In genomic region chr14:67630938-67631337, GRCh38 we compare ENCODE assay signal across 9 cellular contexts.
"Had no signal": no experiment of that assay in that cellular context is flagged by ENCODE, and none has a peak within 500 bp of the region (broad histone marks: within the 10 kb centered on the region; RNA-seq: fewer than 3 reads in every experiment).

No MANE protein-coding gene starts in this region.

- H3K36me3 ChIP-seq: HAP-1 had no signal

- H3K9me3 ChIP-seq: HAP-1 had no signal

- H3K9ac ChIP-seq: GM23248 had no signal

- H3K4me3 ChIP-seq: GM23248, HAP-1, K562 had no signal

- H3K4me3 Mint-ChIP-seq: HFFc6 had no signal

- H3K4me1 ChIP-seq: HAP-1 had no signal

- H3K9me3 Mint-ChIP-seq: HFFc6 had no signal

- DNase-seq: GM23248, GOT3, H7, HFFc6, IMR-90, KG1 had no signal

- H2AFZ ChIP-seq: GM23248 had no signal

- FAIRE-seq: K562 had no signal

- H3K27ac ChIP-seq: GM23248 had no signal

- H3K27ac Mint-ChIP-seq: HFFc6 had no signal

- ATAC-seq: HCT116, K562 had no signal
